In genomic region chr11:64751580-64751979, GRCh38 we compare ENCODE assay signal across 23 cellular contexts. TPM values are rescaled to one million over a fixed set of nuclear protein-coding genes. Genes with fewer than 3 reads are reported as not detected.
"Had no signal": no experiment of that assay in that cellular context is flagged by ENCODE, and none has a peak within 500 bp of the region (broad histone marks: within the 10 kb centered on the region; RNA-seq: fewer than 3 reads in every experiment).

No MANE protein-coding gene starts in this region.

- H3K36me3 ChIP-seq: vagina had no signal

- H3K27me3 ChIP-seq: neutrophil, tibial nerve, vagina had no signal

- DNase-seq: activated CD4-positive, CD25-positive, alpha-beta regulatory T cell treated with anti-CD3 and anti-CD28 coated beads, Interleukin-2, amount 50 U/mL, for 72 hours; activated naive CD8-positive, alpha-beta T cell treated with anti-CD3 and anti-CD28 coated beads for 36 hours; amygdala; central memory CD4-positive, alpha-beta T cell; effector CD8-positive, alpha-beta T cell; foreskin fibroblast; kidney glomerular epithelial cell; left ventricle myocardium superior; mucosa of descending colon; naive thymus-derived CD4-positive, alpha-beta T cell; small intestine; stimulated activated CD4-positive, alpha-beta T cell treated with anti-CD3 and anti-CD28 coated beads, Interleukin-4, amount 100 ng/mL, for 24 hours; stimulated activated naive CD4-positive, alpha-beta T cell; substantia nigra; T-helper 9 cell had no signal

- H3K27ac ChIP-seq: tibial nerve, vagina had no signal

- H3K27me3 Mint-ChIP-seq: activated naive CD8-positive, alpha-beta T cell treated with anti-CD3 and anti-CD28 coated beads for 36 hours; memory B cell; naive thymus-derived CD4-positive, alpha-beta T cell had no signal

- H3K9me3 ChIP-seq: mucosa of descending colon, neutrophil, tibial nerve, vagina had no signal

- ATAC-seq: left ventricle myocardium superior, mucosa of descending colon, right cardiac atrium had no signal

- H3K27ac Mint-ChIP-seq: activated naive CD8-positive, alpha-beta T cell treated with anti-CD3 and anti-CD28 coated beads for 36 hours; activated T-helper 1 cell treated with anti-CD3 and anti-CD28 coated beads, Interleukin-12 subunit alpha, Interleukin-12 subunit beta, Interleukin-2, Interleukin-4 antibody, amounts not matched to agents 30 ng/mL and 10 ng/mL and 1 ng/mL, durations not matched to agents 14 hours and 24 hours and 36 hours; memory B cell had no signal

- H3K9me3 Mint-ChIP-seq: activated naive CD8-positive, alpha-beta T cell treated with anti-CD3 and anti-CD28 coated beads for 36 hours; activated T-helper 1 cell treated with anti-CD3 and anti-CD28 coated beads, Interleukin-12 subunit alpha, Interleukin-12 subunit beta, Interleukin-2, Interleukin-4 antibody, amounts not matched to agents 30 ng/mL and 10 ng/mL and 1 ng/mL, durations not matched to agents 14 hours and 24 hours and 36 hours; memory B cell; naive thymus-derived CD4-positive, alpha-beta T cell had no signal

- H3K4me3 Mint-ChIP-seq: activated naive CD8-positive, alpha-beta T cell treated with anti-CD3 and anti-CD28 coated beads for 36 hours; activated T-helper 1 cell treated with anti-CD3 and anti-CD28 coated beads, Interleukin-12 subunit alpha, Interleukin-12 subunit beta, Interleukin-2, Interleukin-4 antibody, amounts not matched to agents 30 ng/mL and 10 ng/mL and 1 ng/mL, durations not matched to agents 14 hours and 24 hours and 36 hours; brain had no signal

- H3K4me3 ChIP-seq: mucosa of descending colon, tibial nerve, vagina had no signal

- H3K4me1 ChIP-seq: tibial nerve had no signal

RNA-seq across cellular contexts. Expression of gene NRXN2, which starts 28.6 kb away (rescaled TPM):
- total RNA-seq: endothelial cell of umbilical vein had no signal
- polyA plus RNA-seq: endothelial cell of umbilical vein; naive thymus-derived CD4-positive, alpha-beta T cell had no signal
